Comparison of ENCODE assay signal across 8 cellular contexts in the genomic region with DNA sequence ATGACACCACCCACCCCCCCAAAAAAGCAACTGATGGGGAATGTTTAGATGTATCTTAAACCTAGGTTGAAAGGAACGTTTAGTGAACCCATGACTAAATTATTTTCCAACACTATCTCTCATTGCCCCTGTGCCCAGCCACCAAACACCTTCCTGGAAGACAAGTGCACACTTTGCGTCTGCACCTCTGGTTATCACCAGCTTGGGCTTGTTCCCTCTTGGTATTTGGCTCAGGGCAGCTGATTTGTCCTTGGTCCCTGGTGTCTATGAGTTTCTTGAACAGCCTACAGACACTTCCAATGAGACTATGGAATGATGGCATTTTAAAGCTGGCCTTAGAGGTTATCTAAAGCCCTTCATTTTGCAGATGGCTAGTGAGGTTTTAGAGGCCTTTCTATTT. TPM values are rescaled to one million over a fixed set of nuclear protein-coding genes. Genes with fewer than 3 reads are reported as not detected.
"Had no signal": no experiment of that assay in that cellular context is flagged by ENCODE, and none has a peak within 500 bp of the region (broad histone marks: within the 10 kb centered on the region; RNA-seq: fewer than 3 reads in every experiment).

No MANE protein-coding gene starts in this region.

- DNase-seq: GM23248, GOT3, H7, H9, HCEC 1CT, HFFc6 had no signal

- ATAC-seq: GM23338, HCT116 had no signal

RNA-seq across cellular contexts. Expression of a gene that starts 15.5 kb away (rescaled TPM):
- total RNA-seq: HFFc6 had no signal
